21 cellular contexts compared by ENCODE assay signal in genomic region chr7:15921576-15921975, GRCh38.
DNase-seq lines count a peak whose midpoint lies in the region; ATAC-seq and TF ChIP-seq lines count a peak whose summit lies in the region.
"Had no signal": no experiment of that assay in that cellular context is flagged by ENCODE, and none has a peak within 500 bp of the region (broad histone marks: within the 10 kb centered on the region; RNA-seq: fewer than 3 reads in every experiment).

No MANE protein-coding gene starts in this region.

- no peaks in the 10 kb centered on the region for H3K36me3 ChIP-seq in GM23338 (ENCODE audit: insufficient read depth)
- H3K36me3 ChIP-seq: thyroid gland had no signal

- peaks cover 2% of the 10 kb centered on the region for H3K27me3 Mint-ChIP-seq in GM23338 (ENCODE audit: insufficient read depth, low read depth, poor library complexity)
- H3K27me3 Mint-ChIP-seq: dendritic cell treated with granulocyte-macrophage colony-stimulating factor and Interleukin-4, amounts not matched to agents 40 ng/mL and 50 ng/mL, for 4 days had no signal

- no peak overlapping the region for H2AFZ ChIP-seq in GM23338

- H3K4me3 ChIP-seq in cardiac fibroblast (replicated peaks in 1 of 2; ENCODE audit: low read depth in 2 of 2, low read length in 2 of 2) (peak overlapping the region in 1 of 2 donors; percentile 13), GM23338 (no peak overlapping the region)
- H3K4me3 ChIP-seq: mucosa of descending colon, skin epidermis, thyroid gland had no signal

- TF ChIP-seq CTCF in C4-2B (conservative IDR thresholded peaks at IDR 0.05) (peak; percentile 23), cardiac fibroblast (IDR thresholded peaks at IDR 0.05; ENCODE audit: low read depth, low read length) (peak; percentile 13), GM23338 (conservative IDR thresholded peaks at IDR 0.05; ENCODE audit: low read depth in 2 of 2) (0 out of 4 replicates have a peak, but pooled peaks of 1 of the 2 experiments have one; percentile 7)

- no peaks in the 10 kb centered on the region for H4K20me1 ChIP-seq in GM23338 (replicated peaks; ENCODE audit: insufficient read depth)

- DNase-seq in HT1080 (ENCODE audit: low read depth) (peak; percentile 8), cardiac fibroblast (ENCODE audit: low read depth in 2 of 2) (peak; percentile 30 to 66), lung microvascular endothelial cell (ENCODE audit: low read depth in 2 of 2) (peak; percentile 52 to 57), GM23338 (ENCODE audit: low spot score) (no peak), CD1c-positive myeloid dendritic cell (ENCODE audit: extremely low spot score) (no peak), NCI-H2107 (lab: John Stamatoyannopoulos, UW) (no peak)
- DNase-seq: activated CD4-positive, CD25-positive, alpha-beta regulatory T cell treated with anti-CD3 and anti-CD28 coated beads, Interleukin-2, amount 50 U/mL, for 72 hours; activated gamma-delta T cell; aorta; DMS 273 treated with DMSO at 0.1 percent for 48 hours; left cardiac atrium; mucosa of descending colon; NCI-H187; NCI-H510A treated with DMSO at 0.1 percent for 48 hours; thyroid gland had no signal

- peaks cover 5% of the 10 kb centered on the region; the same call in 1 of the 2 replicates for H3K9me2 ChIP-seq in GM23338 (ENCODE audit: insufficient read depth)

- no peak overlapping the region for H3K27ac ChIP-seq in C4-2B
- H3K27ac ChIP-seq in GM23338 (ENCODE audit: low read depth) = no peak overlapping the region
- H3K27ac ChIP-seq: thyroid gland had no signal

- H3K36me3 Mint-ChIP-seq in GM23338 (ENCODE audit: low read depth) = no peaks in the 10 kb centered on the region; the same call in 2 of the 3 replicates

- no peak overlapping the region for H3K4me2 ChIP-seq in GM23338

- H3K27ac Mint-ChIP-seq in GM23338 = no peak overlapping the region
- H3K27ac Mint-ChIP-seq: dendritic cell treated with granulocyte-macrophage colony-stimulating factor and Interleukin-4, amounts not matched to agents 40 ng/mL and 50 ng/mL, for 4 days; T-helper 2 cell treated with Interferon-gamma antibody and Interleukin-4, amounts not matched to agents 5 μg/mL and 100 μg/mL, for 36 hours had no signal

- H3F3A ChIP-seq in GM23338 (replicated peaks; ENCODE audit: low read depth) = no peaks in the 10 kb centered on the region

- no peak overlapping the region for H3K4me3 Mint-ChIP-seq in GM23338
- H3K4me3 Mint-ChIP-seq: dendritic cell treated with granulocyte-macrophage colony-stimulating factor and Interleukin-4, amounts not matched to agents 40 ng/mL and 50 ng/mL, for 4 days; T-helper 2 cell treated with Interferon-gamma antibody and Interleukin-4, amounts not matched to agents 5 μg/mL and 100 μg/mL, for 36 hours had no signal

- no peaks in the 10 kb centered on the region for H3K27me3 ChIP-seq in GM23338 (ENCODE audit: insufficient read depth)
- H3K27me3 ChIP-seq: thyroid gland had no signal

- no peaks in the 10 kb centered on the region for H3K4me1 ChIP-seq in GM23338 (ENCODE audit: insufficient read depth)
- H3K4me1 ChIP-seq: thyroid gland had no signal

- H3K9me3 Mint-ChIP-seq in GM23338 = no peaks in the 10 kb centered on the region

- H3K79me2 ChIP-seq in GM23338 (replicated peaks; ENCODE audit: insufficient read depth) = no peaks in the 10 kb centered on the region

- no peaks in the 10 kb centered on the region for H3K4me1 Mint-ChIP-seq in GM23338

- ATAC-seq in HG02852 (IDR thresholded peaks at IDR 0.05; ENCODE audit: unreplicated experiment) (no peak), GM23338 (no peak)
- ATAC-seq: esophagus mucosa, left cardiac atrium, mucosa of descending colon had no signal

TF ChIP-seq in GM23338, 12 proteins besides CTCF, POLR2A, EP300 and RAD21:
- no peak for TF ChIP-seq ZNF462 (CRISPR knock-in tag; IDR thresholded peaks at IDR 0.05)
- no peak for TF ChIP-seq REST (IDR thresholded peaks at IDR 0.05; ENCODE audit: unreplicated experiment)
TF ChIP-seq in GM23338: peak in this region for 0.

Comparison
In these comparisons a context has a peak if more than half of its experiments do, and no peak if none do; other contexts are left out.
1. DNase-seq: peak in HT1080 (single experiment), cardiac fibroblast (2 of 2) and lung microvascular endothelial cell (2 of 2); none in GM23338 (single experiment), CD1c-positive myeloid dendritic cell (single experiment) and NCI-H2107 (single experiment).